Comparison of ENCODE assay signal across 16 cellular contexts in genomic region chr7:102634299-102634698, GRCh38. TPM values are rescaled to one million over a fixed set of nuclear protein-coding genes. Genes with fewer than 3 reads are reported as not detected.
DNase-seq lines count a peak whose midpoint lies in the region; ATAC-seq, FAIRE-seq and TF ChIP-seq lines count a peak whose summit lies in the region.
"Not testable (repeated sequence)": the region's sequence is repeated elsewhere in the genome, so short reads cannot be mapped to it uniquely, and the experiment has no call there.
"Had no signal": no experiment of that assay in that cellular context is flagged by ENCODE, and none has a peak within 500 bp of the region (broad histone marks: within the 10 kb centered on the region; RNA-seq: fewer than 3 reads in every experiment).

No MANE protein-coding gene starts in this region.

- CTCF ChIA-PET in GM12878 (lab: Yijun Ruan, JAX); naive thymus-derived CD4-positive, alpha-beta T cell (lab: Charles Lee): not testable (repeated sequence)

- POLR2A ChIA-PET in GM12878 (lab: Charles Lee); naive thymus-derived CD4-positive, alpha-beta T cell (lab: Charles Lee): not testable (repeated sequence)

- TF ChIP-seq POLR2A in GM12878 (IDR thresholded peaks at IDR 0.05; ENCODE audit: low read depth, low read length), result not testable (repeated sequence)

- not testable (repeated sequence) for H3K36me3 Mint-ChIP-seq in activated CD4-positive, alpha-beta T cell treated with anti-CD3 and anti-CD28 coated beads, Interleukin-2, amount 10 ng/mL, durations not matched to agents 24 days and 14 days (ENCODE audit: low read depth); naive thymus-derived CD4-positive, alpha-beta T cell

- not testable (repeated sequence) for TF ChIP-seq CTCF in GM12878 (IDR thresholded peaks at IDR 0.05 in 2 of 3, conservative IDR thresholded peaks at IDR 0.05 in 1 of 3; ENCODE audit: control insufficient read depth in 2 of 3, extremely low read depth in 1 of 3, insufficient read depth in 1 of 3, low read depth in 3 of 3, low read length in 3 of 3); kidney (IDR thresholded peaks at IDR 0.05; ENCODE audit: borderline replicate concordance, extremely low read depth, insufficient read depth); lower lobe of right lung (IDR thresholded peaks at IDR 0.05); upper lobe of right lung (IDR thresholded peaks at IDR 0.05)

- 81% methylated on average over 4 of the region's 6 CpGs for WGBS in GM12878 (ENCODE audit: insufficient coverage, insufficient replicate concordance, low lambda C conversion rate, missing lambda C conversion rate)

- not testable (repeated sequence) for H3K27me3 Mint-ChIP-seq in activated CD4-positive, alpha-beta T cell treated with anti-CD3 and anti-CD28 coated beads, Interleukin-2, amount 10 ng/mL, durations not matched to agents 24 days and 14 days; naive thymus-derived CD4-positive, alpha-beta T cell

- not testable (repeated sequence) for ATAC-seq in GM12878, Right ventricle myocardium inferior, lower lobe of right lung
- ATAC-seq in naive thymus-derived CD4-positive, alpha-beta T cell, result peak; percentile 25
- peak; percentile 0 for ATAC-seq in upper lobe of right lung

- peak; percentile 43 for DNase-seq in activated CD4-positive, alpha-beta T cell treated with anti-CD3 and anti-CD28 coated beads, Interleukin-2, amount 10 ng/mL, durations not matched to agents 24 days and 14 days
- not testable (repeated sequence) for DNase-seq in GM12878 (ENCODE audit: low read depth, low spot score); naive thymus-derived CD4-positive, alpha-beta T cell; upper lobe of right lung
- DNase-seq in Right ventricle myocardium inferior (ENCODE audit: missing footprints) (peak; percentile 25), kidney (peak; percentile 40), lower lobe of right lung (peak; percentile 23)

- BruUV-seq in GM12878 (replicated peaks; lab: Mats Ljungman, UMichigan), result TSS peak; percentile 48

- H3K9me3 Mint-ChIP-seq in activated CD4-positive, alpha-beta T cell treated with anti-CD3 and anti-CD28 coated beads, Interleukin-2, amount 10 ng/mL, durations not matched to agents 24 days and 14 days; naive thymus-derived CD4-positive, alpha-beta T cell: not testable (repeated sequence)

- not testable (repeated sequence) for H3K27me3 ChIP-seq in GM12878 (replicated peaks in 1 of 2; ENCODE audit: control insufficient read depth in 2 of 2, insufficient read depth in 2 of 2, low read length in 1 of 2); lower lobe of right lung (ENCODE audit: low read depth); naive thymus-derived CD4-positive, alpha-beta T cell (ENCODE audit: control insufficient read depth in 2 of 2, insufficient read depth in 2 of 2, low read length in 2 of 2); upper lobe of right lung

- TF ChIP-seq EP300 in GM12878 (IDR thresholded peaks at IDR 0.05; ENCODE audit: borderline replicate concordance in 1 of 2, control insufficient read depth in 1 of 2, low read depth in 2 of 2, low read length in 2 of 2), result not testable (repeated sequence)

- H3K27ac ChIP-seq in GM12878 (ENCODE audit: control insufficient read depth, insufficient read depth); kidney (ENCODE audit: low read depth in 2 of 2, low read length in 2 of 2); lower lobe of right lung; naive thymus-derived CD4-positive, alpha-beta T cell (ENCODE audit: low read depth, low read length); upper lobe of right lung: not testable (repeated sequence)

- not testable (repeated sequence) for H3K9ac ChIP-seq in GM12878 (ENCODE audit: control insufficient read depth, insufficient read depth, low read length); kidney (ENCODE audit: low read length in 2 of 2)

- not testable (repeated sequence) for H3K4me2 ChIP-seq in GM12878 (ENCODE audit: control insufficient read depth, insufficient read depth)

- not testable (repeated sequence) for H3K9me3 ChIP-seq in GM12878 (replicated peaks; ENCODE audit: control insufficient read depth, insufficient read depth, low read length); kidney (ENCODE audit: control insufficient read depth in 1 of 2, low read length in 2 of 2); lower lobe of right lung; naive thymus-derived CD4-positive, alpha-beta T cell (ENCODE audit: control insufficient read depth in 2 of 3, low read length in 3 of 3); upper lobe of right lung

- in situ Hi-C loops in GM12878 (cut with MboI), result not testable (repeated sequence)

- not testable (repeated sequence) for TF ChIP-seq RAD21 in GM12878 (IDR thresholded peaks at IDR 0.05; ENCODE audit: insufficient read depth, low read depth, low read length)

- not testable (repeated sequence) for H3K4me1 Mint-ChIP-seq in activated CD4-positive, alpha-beta T cell treated with anti-CD3 and anti-CD28 coated beads, Interleukin-2, amount 10 ng/mL, durations not matched to agents 24 days and 14 days; naive thymus-derived CD4-positive, alpha-beta T cell

- H3K79me2 ChIP-seq in GM12878 (ENCODE audit: control insufficient read depth, insufficient read depth, low read length), result not testable (repeated sequence)

- H3K36me3 ChIP-seq in GM12878 (ENCODE audit: control insufficient read depth in 2 of 2, insufficient read depth in 2 of 2, low read length in 1 of 2); kidney (ENCODE audit: control insufficient read depth in 1 of 2, insufficient read depth in 2 of 2, low read length in 2 of 2); lower lobe of right lung; naive thymus-derived CD4-positive, alpha-beta T cell (ENCODE audit: control insufficient read depth in 2 of 3, insufficient read depth in 3 of 3, low read length in 3 of 3); upper lobe of right lung: not testable (repeated sequence)

- not testable (repeated sequence) for H3K4me1 ChIP-seq in GM12878 (ENCODE audit: control insufficient read depth, insufficient read depth, low read length); kidney (ENCODE audit: control insufficient read depth in 1 of 2, insufficient read depth in 1 of 2, low read depth in 1 of 2, low read length in 2 of 2); lower lobe of right lung; naive thymus-derived CD4-positive, alpha-beta T cell (ENCODE audit: control insufficient read depth in 2 of 2, insufficient read depth in 2 of 2, low read length in 2 of 2); upper lobe of right lung

- H3K27ac Mint-ChIP-seq in activated CD4-positive, alpha-beta T cell treated with anti-CD3 and anti-CD28 coated beads, Interleukin-2, amount 10 ng/mL, durations not matched to agents 24 days and 14 days; naive thymus-derived CD4-positive, alpha-beta T cell: not testable (repeated sequence)

- not testable (repeated sequence) for H3K4me3 Mint-ChIP-seq in activated CD4-positive, alpha-beta T cell treated with anti-CD3 and anti-CD28 coated beads, Interleukin-2, amount 10 ng/mL, durations not matched to agents 24 days and 14 days; naive thymus-derived CD4-positive, alpha-beta T cell

- FAIRE-seq in GM12878 (lab: Jason Lieb, UNC); kidney (lab: Jason Lieb, UNC): not testable (repeated sequence)

- H2AFZ ChIP-seq in GM12878 (ENCODE audit: control insufficient read depth, low read depth, low read length), result not testable (repeated sequence)

- intact Hi-C loops in activated CD4-positive, alpha-beta T cell treated with anti-CD3 and anti-CD28 coated beads, Interleukin-2, amount 10 ng/mL, durations not matched to agents 24 days and 14 days (cut with micrococcal nuclease); GM12878 (cut with micrococcal nuclease; ENCODE audit: unreplicated experiment); Right ventricle myocardium inferior (cut with DNase I); kidney (cut with DNase I); lower lobe of right lung (cut with DNase I); naive thymus-derived CD4-positive, alpha-beta T cell (cut with micrococcal nuclease); upper lobe of right lung (cut with DNase I): not testable (repeated sequence)

- RAD21 ChIA-PET in GM12878 (lab: Charles Lee; ENCODE audit: unreplicated experiment), result not testable (repeated sequence)

- SMC1A ChIA-PET in GM12878 (lab: Charles Lee; ENCODE audit: uncharacterized antibody, unreplicated experiment), result not testable (repeated sequence)

- H3K4me3 ChIP-seq in GM12878; kidney (ENCODE audit: low read length in 2 of 2); lower lobe of right lung; naive thymus-derived CD4-positive, alpha-beta T cell (ENCODE audit: low read length); upper lobe of right lung: not testable (repeated sequence)

- not testable (repeated sequence) for H4K20me1 ChIP-seq in GM12878 (ENCODE audit: control insufficient read depth, insufficient read depth)

RNA-seq across cellular contexts. Expression of gene UPK3BL1, which starts 8.3 kb away (rescaled TPM):
- total RNA-seq in activated CD4-positive, alpha-beta T cell treated with anti-CD3 and anti-CD28 coated beads, Interleukin-2, amount 10 ng/mL, durations not matched to agents 24 days and 14 days, result 14.4 and 23.0 TPM in 2 replicates
- 50.8 and 61.6 TPM in 2 replicates for total RNA-seq in GM12878 (2013; cell fraction: nucleolus; rRNA removed)
- total RNA-seq in GM12878 (2014; rRNA removed), result 29.0 and 33.0 TPM in 2 replicates
- total RNA-seq in GM12878 (2014; rRNA removed; fragmentation: Illumina TruSeq; extraction: Trizol), result 21.1 and 22.8 TPM in 2 replicates
- 21.8 and 25.8 TPM in 2 replicates for total RNA-seq in GM12878 (2021)
- polyA plus RNA-seq in GM12878 (2011; ENCODE audit: low read depth), result 16.3 TPM
- polyA plus RNA-seq in GM12878 (2011; rRNA removed), result 16.5 and 34.2 TPM in 2 replicates
- 23.9 and 32.0 TPM in 2 replicates for polyA plus RNA-seq in GM12878 (2011; cell fraction: cytosol; rRNA removed)
- polyA plus RNA-seq in GM12878 (2011; cell fraction: nucleus; rRNA removed), result 107 and 155 TPM in 2 replicates
- polyA plus RNA-seq in GM12878 (2012), result 28.4 and 33.3 TPM in 2 replicates
- polyA plus RNA-seq in GM12878 (2014; fragmentation: Illumina TruSeq; extraction: Trizol), result 7.4 and 16.6 TPM in 2 replicates
- polyA plus RNA-seq in GM12878 (2014; fragmentation: Nextera tagmentation; extraction: Ambion mirVana), result 10 to 100 TPM in 1 of 2 experiments, 1 to 10 TPM in 1; 5.9 to 12.5 TPM
- polyA plus RNA-seq in GM12878 (2014; rRNA removed), result 68.6 and 77.0 TPM in 2 replicates
- polyA plus RNA-seq in GM12878 (2016; fragmentation: Nextera tagmentation; extraction: Ambion mirVana), result 10 to 100 TPM; 24.2 to 28.3 TPM
- polyA minus RNA-seq in GM12878 (2011; rRNA and poly(A)+ RNA removed), result 6.5 and 21.2 TPM in 2 replicates
- polyA minus RNA-seq in GM12878 (2011; cell fraction: cytosol; rRNA and poly(A)+ RNA removed), result 8.6 and 10.8 TPM in 2 replicates
- 8.7 and 26.7 TPM in 2 replicates for polyA minus RNA-seq in GM12878 (2011; cell fraction: nucleus; rRNA and poly(A)+ RNA removed)
- 8.4 TPM for total RNA-seq in Right ventricle myocardium inferior
- 23.9 TPM for total RNA-seq in kidney
- 44.5 TPM for polyA plus RNA-seq in kidney (ENCODE audit: insufficient read depth, low read depth, low replicate concordance)
- total RNA-seq in lower lobe of right lung, result 35.5 TPM
- total RNA-seq in naive thymus-derived CD4-positive, alpha-beta T cell, result 100 to 1,000 TPM in 2 of 5 experiments, 10 to 100 TPM in 3; 25.9 to 107 (median 49.2) TPM
- 10 to 100 TPM; 26.5 to 27.3 TPM for polyA plus RNA-seq in naive thymus-derived CD4-positive, alpha-beta T cell
- 39.4 TPM for total RNA-seq in upper lobe of right lung

RNA-seq across cellular contexts. Expression of gene SPDYE2B, which starts 15.8 kb away (rescaled TPM):
- not detected in 2 replicates for total RNA-seq in activated CD4-positive, alpha-beta T cell treated with anti-CD3 and anti-CD28 coated beads, Interleukin-2, amount 10 ng/mL, durations not matched to agents 24 days and 14 days
- not detected in 2 replicates for total RNA-seq in GM12878 (2013; cell fraction: nucleolus; rRNA removed)
- not detected in 2 replicates for total RNA-seq in GM12878 (2014; rRNA removed)
- total RNA-seq in GM12878 (2014; rRNA removed; fragmentation: Illumina TruSeq; extraction: Trizol), result not detected in 2 replicates
- not detected in 2 replicates for total RNA-seq in GM12878 (2021)
- not detected for polyA plus RNA-seq in GM12878 (2011; ENCODE audit: low read depth)
- polyA plus RNA-seq in GM12878 (2011; rRNA removed), result not detected in 2 replicates
- polyA plus RNA-seq in GM12878 (2011; cell fraction: cytosol; rRNA removed), result not detected in 2 replicates
- polyA plus RNA-seq in GM12878 (2011; cell fraction: nucleus; rRNA removed), result not detected in 2 replicates
- polyA plus RNA-seq in GM12878 (2012), result 0.28 and 0.32 TPM in 2 replicates
- not detected in 2 replicates for polyA plus RNA-seq in GM12878 (2014; fragmentation: Illumina TruSeq; extraction: Trizol)
- polyA plus RNA-seq in GM12878 (2014; fragmentation: Nextera tagmentation; extraction: Ambion mirVana), result under 1 TPM in 1 of 2 experiments, not detected in 1; 0.19 TPM
- polyA plus RNA-seq in GM12878 (2014; rRNA removed), result not detected in 2 replicates
- under 1 TPM; 0.32 to 0.59 TPM for polyA plus RNA-seq in GM12878 (2016; fragmentation: Nextera tagmentation; extraction: Ambion mirVana)
- not detected in 2 replicates for polyA minus RNA-seq in GM12878 (2011; rRNA and poly(A)+ RNA removed)
- polyA minus RNA-seq in GM12878 (2011; cell fraction: cytosol; rRNA and poly(A)+ RNA removed), result not detected in 2 replicates
- not detected in 2 replicates for polyA minus RNA-seq in GM12878 (2011; cell fraction: nucleus; rRNA and poly(A)+ RNA removed)
- not detected for total RNA-seq in Right ventricle myocardium inferior
- total RNA-seq in kidney, result not detected
- polyA plus RNA-seq in kidney (ENCODE audit: insufficient read depth, low read depth, low replicate concordance), result not detected
- not detected for total RNA-seq in lower lobe of right lung
- total RNA-seq in naive thymus-derived CD4-positive, alpha-beta T cell, result not detected
- not detected for polyA plus RNA-seq in naive thymus-derived CD4-positive, alpha-beta T cell
- not detected for total RNA-seq in upper lobe of right lung
- total RNA-seq: A172; A673; Caco-2; CD4-positive, CD25-positive, alpha-beta regulatory T cell; CD8-positive, alpha-beta T cell; GM23248; H1; H7 had no signal
- polyA plus RNA-seq: BJ, GM23248, H1 had no signal

RNA-seq across cellular contexts. Expression of gene RASA4, which starts 17.7 kb away (rescaled TPM):
- 52.8 and 54.1 TPM in 2 replicates for total RNA-seq in activated CD4-positive, alpha-beta T cell treated with anti-CD3 and anti-CD28 coated beads, Interleukin-2, amount 10 ng/mL, durations not matched to agents 24 days and 14 days
- total RNA-seq in GM12878 (2013; cell fraction: nucleolus; rRNA removed), result 196 and 208 TPM in 2 replicates
- total RNA-seq in GM12878 (2014; rRNA removed) (17.5 and 24.6 TPM in 2 replicates), GM12878 (2014; rRNA removed; fragmentation: Illumina TruSeq; extraction: Trizol) (9.0 and 9.7 TPM in 2 replicates), GM12878 (2021) (35.2 and 35.8 TPM in 2 replicates), Right ventricle myocardium inferior (17.1 TPM), kidney (63.3 TPM), lower lobe of right lung (47.1 TPM), upper lobe of right lung (78.8 TPM)
- polyA plus RNA-seq in GM12878 (2011; ENCODE audit: low read depth), result 10.5 TPM
- polyA plus RNA-seq in GM12878 (2011; rRNA removed) (6.0 and 11.3 TPM in 2 replicates), GM12878 (2014; fragmentation: Illumina TruSeq; extraction: Trizol) (2.8 and 8.9 TPM in 2 replicates), GM12878 (2014; fragmentation: Nextera tagmentation; extraction: Ambion mirVana) (1 to 10 TPM; 1.7 to 2.4 TPM), GM12878 (2014; rRNA removed) (30.9 and 40.0 TPM in 2 replicates), GM12878 (2016; fragmentation: Nextera tagmentation; extraction: Ambion mirVana) (10 to 100 TPM; 16.7 to 20.4 TPM), kidney (ENCODE audit: insufficient read depth, low read depth, low replicate concordance) (47.0 TPM)
- 15.7 and 20.6 TPM in 2 replicates for polyA plus RNA-seq in GM12878 (2011; cell fraction: cytosol; rRNA removed)
- polyA plus RNA-seq in GM12878 (2011; cell fraction: nucleus; rRNA removed), result 117 and 146 TPM in 2 replicates
- 27.9 and 38.8 TPM in 2 replicates for polyA plus RNA-seq in GM12878 (2012)
- polyA minus RNA-seq in GM12878 (2011; rRNA and poly(A)+ RNA removed), result 57.3 and 60.3 TPM in 2 replicates
- 12.2 and 26.5 TPM in 2 replicates for polyA minus RNA-seq in GM12878 (2011; cell fraction: cytosol; rRNA and poly(A)+ RNA removed)
- polyA minus RNA-seq in GM12878 (2011; cell fraction: nucleus; rRNA and poly(A)+ RNA removed), result 57.7 and 92.9 TPM in 2 replicates
- total RNA-seq in naive thymus-derived CD4-positive, alpha-beta T cell, result 100 to 1,000 TPM in 2 of 5 experiments, 10 to 100 TPM in 3; 44.0 to 104 (median 62.9) TPM
- 10 to 100 TPM; 24.6 to 44.1 TPM for polyA plus RNA-seq in naive thymus-derived CD4-positive, alpha-beta T cell

RNA-seq across cellular contexts. Expression of gene POLR2J2, which starts 37.2 kb away (rescaled TPM):
- total RNA-seq in activated CD4-positive, alpha-beta T cell treated with anti-CD3 and anti-CD28 coated beads, Interleukin-2, amount 10 ng/mL, durations not matched to agents 24 days and 14 days, result 17.8 and 20.2 TPM in 2 replicates
- 95.5 and 101 TPM in 2 replicates for total RNA-seq in GM12878 (2013; cell fraction: nucleolus; rRNA removed)
- 3.4 and 4.4 TPM in 2 replicates for total RNA-seq in GM12878 (2014; rRNA removed)
- total RNA-seq in GM12878 (2014; rRNA removed; fragmentation: Illumina TruSeq; extraction: Trizol), result 4.9 and 5.6 TPM in 2 replicates
- 6.7 and 11.4 TPM in 2 replicates for total RNA-seq in GM12878 (2021)
- polyA plus RNA-seq in GM12878 (2011; ENCODE audit: low read depth), result 1.6 TPM
- polyA plus RNA-seq in GM12878 (2011; rRNA removed), result 7.1 and 7.7 TPM in 2 replicates
- polyA plus RNA-seq in GM12878 (2011; cell fraction: cytosol; rRNA removed), result 4.2 and 7.6 TPM in 2 replicates
- polyA plus RNA-seq in GM12878 (2011; cell fraction: nucleus; rRNA removed), result 19.9 and 22.7 TPM in 2 replicates
- polyA plus RNA-seq in GM12878 (2012), result 2.1 and 2.6 TPM in 2 replicates
- 3.2 and 4.5 TPM in 2 replicates for polyA plus RNA-seq in GM12878 (2014; fragmentation: Illumina TruSeq; extraction: Trizol)
- 1 to 10 TPM in 1 of 2 experiments, under 1 TPM in 1; 0.80 to 1.3 TPM for polyA plus RNA-seq in GM12878 (2014; fragmentation: Nextera tagmentation; extraction: Ambion mirVana)
- polyA plus RNA-seq in GM12878 (2014; rRNA removed), result 8.0 and 10.5 TPM in 2 replicates
- polyA plus RNA-seq in GM12878 (2016; fragmentation: Nextera tagmentation; extraction: Ambion mirVana), result 10 to 100 TPM; 14.0 to 16.3 TPM
- 10.2 and 18.2 TPM in 2 replicates for polyA minus RNA-seq in GM12878 (2011; rRNA and poly(A)+ RNA removed)
- 0.52 and 2.0 TPM in 2 replicates for polyA minus RNA-seq in GM12878 (2011; cell fraction: cytosol; rRNA and poly(A)+ RNA removed)
- polyA minus RNA-seq in GM12878 (2011; cell fraction: nucleus; rRNA and poly(A)+ RNA removed), result 10.2 and 21.3 TPM in 2 replicates
- 4.6 TPM for total RNA-seq in Right ventricle myocardium inferior
- total RNA-seq in kidney, result 10.5 TPM
- polyA plus RNA-seq in kidney (ENCODE audit: insufficient read depth, low read depth, low replicate concordance), result 0.62 TPM
- total RNA-seq in lower lobe of right lung, result 14.8 TPM
- 10 to 100 TPM; 23.9 to 48.2 (median 31.1) TPM for total RNA-seq in naive thymus-derived CD4-positive, alpha-beta T cell
- polyA plus RNA-seq in naive thymus-derived CD4-positive, alpha-beta T cell, result 1 to 10 TPM; 3.9 to 6.4 TPM
- 14.1 TPM for total RNA-seq in upper lobe of right lung
